Comparison of ENCODE assay signal across 11 cellular contexts in the genomic region with DNA sequence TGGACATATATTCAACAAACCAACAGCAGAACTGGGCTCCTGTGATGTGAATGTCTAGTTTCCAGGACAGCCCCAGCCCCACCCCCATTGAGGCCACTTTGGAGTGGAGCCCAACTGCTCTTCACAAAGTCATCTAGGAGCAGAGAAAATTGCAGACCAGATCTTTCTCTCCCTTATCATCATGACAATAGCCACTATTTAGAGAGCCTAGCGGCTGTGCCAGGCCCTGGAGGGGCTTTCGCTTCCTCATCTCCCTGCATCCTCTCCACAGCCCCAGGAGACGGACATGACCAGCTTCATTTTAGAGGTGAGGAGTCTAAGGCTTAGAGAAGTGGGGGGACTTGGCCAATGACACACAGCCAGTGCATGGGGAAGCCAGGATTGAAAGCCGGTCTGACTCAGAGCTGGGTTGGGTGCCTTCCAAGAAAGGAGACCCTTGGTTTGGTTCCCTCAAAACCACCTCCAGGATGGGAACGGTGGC. TPM values are rescaled to one million over a fixed set of nuclear protein-coding genes. Genes with fewer than 3 reads are reported as not detected.
A peak's percentile ranks its signal among the peaks of the same experiment; 100 is the strongest.
DNase-seq lines count a peak whose midpoint lies in the region; ATAC-seq, FAIRE-seq and TF ChIP-seq lines count a peak whose summit lies in the region.
"Had no signal": no experiment of that assay in that cellular context is flagged by ENCODE, and none has a peak within 500 bp of the region (broad histone marks: within the 10 kb centered on the region; RNA-seq: fewer than 3 reads in every experiment).

No MANE protein-coding gene starts in this region.

- peaks cover 51% of the 10 kb centered on the region for H3K4me1 Mint-ChIP-seq in Caco-2 (ENCODE audit: low read depth, unreplicated experiment)

- no peaks in the 10 kb centered on the region for H3K9me3 ChIP-seq in Caco-2
- H3K9me3 ChIP-seq in H1 (ENCODE audit: insufficient read depth in 2 of 2, low read depth in 1 of 2, low read length in 1 of 2) = no peaks in the 10 kb centered on the region
- no peaks in the 10 kb centered on the region for H3K9me3 ChIP-seq in mucosa of stomach (ENCODE audit: control insufficient read depth, low read length)

- intact Hi-C loops in Caco-2 (cut with micrococcal nuclease; ENCODE audit: unreplicated experiment) = loop anchor here (10.0 kb wide), 1 partner anchor 321 kb away; a partner anchor contains a TSS

- peak overlapping the region; percentile 76 for H3K4me3 Mint-ChIP-seq in Caco-2 (ENCODE audit: unreplicated experiment)
- H3K4me3 Mint-ChIP-seq: CD8-positive, alpha-beta T cell had no signal

- peak overlapping the region in 2 of 4 experiments; percentile 2 to 35; a peak in 3 of 7 replicates for H3K9ac ChIP-seq in H1 (replicated peaks in 1 of 4; ENCODE audit: extremely low read depth in 1 of 4, low read depth in 3 of 4, low read length in 3 of 4)
- H3K9ac ChIP-seq in mucosa of stomach (ENCODE audit: low read length) = peak overlapping the region; percentile 100
- H3K9ac ChIP-seq: KMS-11 had no signal

- ATAC-seq in HG03457 (IDR thresholded peaks at IDR 0.05; ENCODE audit: unreplicated experiment) (no peak), HG02798 (IDR thresholded peaks at IDR 0.05; ENCODE audit: poor library complexity, unreplicated experiment) (no peak)
- ATAC-seq: CD8-positive, alpha-beta T cell had no signal

- TF ChIP-seq CTCF in Caco-2 (IDR thresholded peaks at IDR 0.05; ENCODE audit: insufficient read depth in 1 of 2, low read depth in 1 of 2, low read length in 1 of 2, severe bottlenecking in 1 of 2, unreplicated experiment in 1 of 2) = no peak
- no peak for TF ChIP-seq CTCF in H1 (IDR thresholded peaks at IDR 0.05; ENCODE audit: control extremely low read depth in 1 of 3, insufficient read depth in 1 of 3, low read depth in 1 of 3, low read length in 3 of 3)

- peaks cover 9% of the 10 kb centered on the region for H3K79me1 ChIP-seq in H1 (ENCODE audit: low read depth, low read length)

- CTCF ChIA-PET in Caco-2 (lab: Charles Lee) = interaction anchor here (0.8 to 2.1 kb wide), 4 partner anchors 8 to 199 kb away, joined by 3 to 12 read pairs (median 3); a partner anchor contains a TSS
- CTCF ChIA-PET in H1 (lab: Charles Lee; ENCODE audit: partially characterized antibody) = interaction anchor here (1.0 to 2.2 kb wide), 4 partner anchors 9 to 149 kb away, joined by 3 to 8 read pairs (median 6); a partner anchor contains a TSS

- H4K20me1 ChIP-seq in H1 (replicated peaks in 1 of 2; ENCODE audit: control insufficient read depth in 1 of 2, insufficient read depth in 2 of 2, low read length in 2 of 2) = peaks cover 6 to 7% of the 10 kb centered on the region in 2 experiments

- peak overlapping the region; percentile 18 for H4K5ac ChIP-seq in H1 (ENCODE audit: insufficient read length, low read depth, low read length)

- H3K4me3 ChIP-seq in Caco-2 (ENCODE audit: low read depth, low read length) = peak overlapping the region; percentile 78
- H3K4me3 ChIP-seq in H1 (ENCODE audit: extremely low read depth in 1 of 4, insufficient read depth in 2 of 4, low read depth in 3 of 4, low read length in 4 of 4) = peak overlapping the region; percentile 65 to 87 (median 81)
- H3K4me3 ChIP-seq in mucosa of stomach (ENCODE audit: low read length) = peak overlapping the region; percentile 78

- no peak overlapping the region for H2AFZ ChIP-seq in H1 (ENCODE audit: low read length)

- H3K27ac Mint-ChIP-seq in Caco-2 (ENCODE audit: unreplicated experiment) = peak overlapping the region; percentile 75
- H3K27ac Mint-ChIP-seq: CD8-positive, alpha-beta T cell had no signal

- peaks cover 63% of the 10 kb centered on the region for H3K36me3 Mint-ChIP-seq in Caco-2 (ENCODE audit: insufficient read depth, unreplicated experiment)

- WGBS in H1 (ENCODE audit: extremely low coverage in 1 of 2, insufficient coverage in 1 of 2, insufficient read length in 1 of 2, insufficient replicate concordance in 2 of 2, low coverage in 1 of 2, low lambda C conversion rate in 2 of 2, missing lambda C conversion rate in 1 of 2), 2 experiments = 46% methylated on average over 5 of the region's 5 CpGs; no CpG with 5 or more reads in 1 of the 2 experiments

- peak overlapping the region; percentile 99; the same call in 1 of the 2 replicates for H3K18ac ChIP-seq in H1 (ENCODE audit: extremely low read depth, low read length)

- H3K4me2 ChIP-seq in H1 (ENCODE audit: insufficient read depth in 1 of 2, low read depth in 2 of 2, low read length in 2 of 2) = peak overlapping the region; percentile 83 to 98
- H3K4me2 ChIP-seq: KMS-11 had no signal

- no TSS peak for BruUV-seq in Caco-2 (replicated peaks; lab: Mats Ljungman, UMichigan)

- 0 out of 2 replicates have a peak overlapping the region, but pooled peaks have one; percentile 3 for H2AK5ac ChIP-seq in H1 (ENCODE audit: low read depth, low read length)

- TF ChIP-seq EP300 in H1 (IDR thresholded peaks at IDR 0.05; ENCODE audit: borderline replicate concordance in 1 of 2, low read depth in 2 of 2, low read length in 2 of 2) = no peak

- H3K27me3 Mint-ChIP-seq in Caco-2 (ENCODE audit: insufficient read depth, unreplicated experiment) = no peaks in the 10 kb centered on the region

- H2BK5ac ChIP-seq in H1 (ENCODE audit: low read depth, low read length) = peak overlapping the region; percentile 97

- no peak overlapping the region for H2BK120ac ChIP-seq in H1 (replicated peaks; ENCODE audit: low read depth, low read length)

- H3K27me3 ChIP-seq in Caco-2 (replicated peaks; ENCODE audit: control insufficient read depth, insufficient read depth, low read length) (no peaks in the 10 kb centered on the region), H1 (replicated peaks in 1 of 4; ENCODE audit: control insufficient read depth in 3 of 4, extremely low read depth in 1 of 4, insufficient read depth in 3 of 4, low read length in 3 of 4) (no peaks in the 10 kb centered on the region), mucosa of stomach (ENCODE audit: control insufficient read depth, insufficient read depth, low read length) (peaks cover 3% of the 10 kb centered on the region)

- no peak overlapping the region for H3K4ac ChIP-seq in H1 (replicated peaks; ENCODE audit: insufficient read length, low read depth, low read length)

- peak overlapping the region; percentile 58 for H3K27ac ChIP-seq in H1 (ENCODE audit: low read depth, low read length)
- H3K27ac ChIP-seq: KMS-11 had no signal

- no peak for TF ChIP-seq RAD21 in H1 (IDR thresholded peaks at IDR 0.05 in 1 of 2, conservative IDR thresholded peaks at IDR 0.05 in 1 of 2; ENCODE audit: low read depth in 2 of 2, low read length in 2 of 2)

- H3K36me3 ChIP-seq in Caco-2 (ENCODE audit: control insufficient read depth, insufficient read depth, low read length) (peaks cover 6% of the 10 kb centered on the region), H1 (ENCODE audit: control insufficient read depth in 2 of 4, insufficient read depth in 4 of 4, low read length in 3 of 4) (peaks cover 12 to 27% (median 15%) of the 10 kb centered on the region in 4 experiments), mucosa of stomach (ENCODE audit: control insufficient read depth, insufficient read depth, low read length) (peaks cover 15% of the 10 kb centered on the region)

- H4K91ac ChIP-seq in H1 (replicated peaks; ENCODE audit: insufficient read length, low read length) = no peak overlapping the region

- H4K8ac ChIP-seq in H1 (ENCODE audit: extremely low read depth, insufficient read depth, low read length) = no peak overlapping the region

- no peak for TF ChIP-seq POLR2A in H1 (IDR thresholded peaks at IDR 0.05; ENCODE audit: control extremely low read depth in 1 of 2, low read depth in 2 of 2, low read length in 2 of 2)

- H3K4me1 ChIP-seq in Caco-2 = peaks cover 76% of the 10 kb centered on the region
- peaks cover 5 to 49% (median 41%) of the 10 kb centered on the region in 4 experiments for H3K4me1 ChIP-seq in H1 (replicated peaks in 1 of 4; ENCODE audit: control insufficient read depth in 3 of 4, insufficient read depth in 4 of 4, low read length in 3 of 4)
- H3K4me1 ChIP-seq in mucosa of stomach (ENCODE audit: control insufficient read depth, insufficient read depth, low read length) = peaks cover 67% of the 10 kb centered on the region

- peak overlapping the region; percentile 20 for H3K56ac ChIP-seq in H1 (replicated peaks; ENCODE audit: insufficient read length, low read depth, low read length)

- no peak for FAIRE-seq in H1 (lab: Jason Lieb, UNC)

- no peak overlapping the region for H3K14ac ChIP-seq in H1 (ENCODE audit: insufficient read length)

- POLR2A ChIA-PET in Caco-2 (lab: Charles Lee) (interaction anchor here (3.7 kb wide), 1 partner anchor 17 kb away, joined by 52 read pairs; a partner anchor contains a TSS), H1 (lab: Charles Lee; ENCODE audit: partially characterized antibody) (interaction anchor here (0.9 to 34.9 kb wide), 15 partner anchors 2 to 326 kb away, joined by 3 to 713 read pairs (median 5); a partner anchor contains a TSS)

- H3K79me2 ChIP-seq in H1 (ENCODE audit: control insufficient read depth in 1 of 2, insufficient read depth in 2 of 2, low read length in 2 of 2) = peaks cover 0 to 19% of the 10 kb centered on the region in 2 experiments; a peak in 2 of 4 replicates

- H3K23ac ChIP-seq in H1 (ENCODE audit: insufficient read length) = no peak overlapping the region

- no peaks in the 10 kb centered on the region for H3K9me3 Mint-ChIP-seq in Caco-2 (ENCODE audit: unreplicated experiment)
- H3K9me3 Mint-ChIP-seq: CD8-positive, alpha-beta T cell had no signal

- no peak for DNase-seq in Caco-2
- DNase-seq in NCI-H2227 treated with DMSO at 0.1 percent for 48 hours (lab: John Stamatoyannopoulos, UW) = peak; percentile 85
- no peak for DNase-seq in H1 (ENCODE audit: low read depth in 1 of 2, low spot score in 2 of 2)
- no peak for DNase-seq in NCI-H526 treated with DMSO at 0.1 percent for 48 hours (lab: John Stamatoyannopoulos, UW)
- DNase-seq in midbrain (lab: John Stamatoyannopoulos, UW) = no peak
- DNase-seq: CD8-positive, alpha-beta T cell; stimulated activated CD4-positive, alpha-beta T cell treated with anti-CD3 and anti-CD28 coated beads, Interleukin-15, amount 100 ng/mL, for 24 hours had no signal

- H2BK12ac ChIP-seq in H1 (ENCODE audit: low read depth, low read length) = peak overlapping the region; percentile 100; the same call in 1 of the 2 replicates

- H2BK20ac ChIP-seq in H1 (ENCODE audit: low read length) = no peak overlapping the region

- H3K23me2 ChIP-seq in H1 (ENCODE audit: low read depth, low read length) = peaks cover 16% of the 10 kb centered on the region

- no peak overlapping the region for H2BK15ac ChIP-seq in H1 (ENCODE audit: low read length)

RNA-seq across cellular contexts. Expression of a gene that starts 1.4 kb away (rescaled TPM):
- total RNA-seq in Caco-2 (2022) = 237 and 271 TPM in 2 replicates
- 86.1 and 87.7 TPM in 2 replicates for total RNA-seq in H1 (2021; fragmentation: NEBNext Ultra II Directional; extraction: Animal tissue kit (Norgen Biotek cat#: 25700))
- 273 and 321 TPM in 2 replicates for polyA plus RNA-seq in H1 (2011; rRNA removed)
- 136 TPM for polyA plus RNA-seq in H1 (2011; cell fraction: cytosol; rRNA removed)
- polyA plus RNA-seq in H1 (2011; cell fraction: nucleus; rRNA removed) = 162 TPM
- polyA plus RNA-seq in H1 (2012, experiment 1 of 2) = 71.0 to 119 TPM (median 109 TPM) in 4 replicates
- 123 TPM for polyA plus RNA-seq in H1 (2012, experiment 2 of 2)
- polyA plus RNA-seq in H1 (2013, experiment 1 of 2) = 180 TPM
- 205 TPM for polyA plus RNA-seq in H1 (2013, experiment 2 of 2)
- 56.1 and 63.2 TPM in 2 replicates for polyA minus RNA-seq in H1 (2011; rRNA and poly(A)+ RNA removed)
- polyA minus RNA-seq in H1 (2011; cell fraction: cytosol; rRNA and poly(A)+ RNA removed) = 86.6 TPM
- polyA minus RNA-seq in H1 (2011; cell fraction: nucleus; rRNA and poly(A)+ RNA removed) = 37.2 TPM
- total RNA-seq: CD8-positive, alpha-beta T cell had no signal

RNA-seq across cellular contexts. Expression of a gene that starts 15.7 kb away (rescaled TPM):
- total RNA-seq in Caco-2 (2022) = 1.4 and 1.6 TPM in 2 replicates
- total RNA-seq in H1 (2021; fragmentation: NEBNext Ultra II Directional; extraction: Animal tissue kit (Norgen Biotek cat#: 25700)) = 1.3 TPM in 2 replicates
- 1.9 and 3.1 TPM in 2 replicates for polyA plus RNA-seq in H1 (2011; rRNA removed)
- polyA plus RNA-seq in H1 (2011; cell fraction: cytosol; rRNA removed) = 2.3 TPM
- polyA plus RNA-seq in H1 (2011; cell fraction: nucleus; rRNA removed) = 3.5 TPM
- polyA plus RNA-seq in H1 (2012, experiment 1 of 2) = 0.76 to 1.4 TPM (median 1.1 TPM) in 4 replicates
- 0.33 TPM for polyA plus RNA-seq in H1 (2012, experiment 2 of 2)
- polyA plus RNA-seq in H1 (2013, experiment 1 of 2) = 0.87 TPM
- 0.68 TPM for polyA plus RNA-seq in H1 (2013, experiment 2 of 2)
- 0.41 TPM in 1 of 2 replicates, not detected in the other for polyA minus RNA-seq in H1 (2011; rRNA and poly(A)+ RNA removed)
- not detected for polyA minus RNA-seq in H1 (2011; cell fraction: cytosol; rRNA and poly(A)+ RNA removed)
- 1.7 TPM for polyA minus RNA-seq in H1 (2011; cell fraction: nucleus; rRNA and poly(A)+ RNA removed)

RNA-seq across cellular contexts. Expression of a gene that starts 16.7 kb away (rescaled TPM):
- 46.2 and 50.2 TPM in 2 replicates for total RNA-seq in Caco-2 (2022)
- 61.6 and 68.7 TPM in 2 replicates for total RNA-seq in H1 (2021; fragmentation: NEBNext Ultra II Directional; extraction: Animal tissue kit (Norgen Biotek cat#: 25700))
- polyA plus RNA-seq in H1 (2011; rRNA removed) = 52.6 and 60.8 TPM in 2 replicates
- 73.1 TPM for polyA plus RNA-seq in H1 (2011; cell fraction: cytosol; rRNA removed)
- polyA plus RNA-seq in H1 (2011; cell fraction: nucleus; rRNA removed) = 90.5 TPM
- polyA plus RNA-seq in H1 (2012, experiment 1 of 2) = 51.6 to 65.4 TPM (median 59.2 TPM) in 4 replicates
- 51.0 TPM for polyA plus RNA-seq in H1 (2012, experiment 2 of 2)
- 35.2 TPM for polyA plus RNA-seq in H1 (2013, experiment 1 of 2)
- polyA plus RNA-seq in H1 (2013, experiment 2 of 2) = 33.5 TPM
- polyA minus RNA-seq in H1 (2011; rRNA and poly(A)+ RNA removed) = 43.6 and 47.9 TPM in 2 replicates
- polyA minus RNA-seq in H1 (2011; cell fraction: cytosol; rRNA and poly(A)+ RNA removed) = 29.1 TPM
- polyA minus RNA-seq in H1 (2011; cell fraction: nucleus; rRNA and poly(A)+ RNA removed) = 25.3 TPM

RNA-seq across cellular contexts. Expression of a gene that starts 25.9 kb away (rescaled TPM):
- total RNA-seq in Caco-2 (2022) = 30.5 and 34.1 TPM in 2 replicates
- 49.6 and 51.5 TPM in 2 replicates for total RNA-seq in H1 (2021; fragmentation: NEBNext Ultra II Directional; extraction: Animal tissue kit (Norgen Biotek cat#: 25700))
- 77.1 and 97.1 TPM in 2 replicates for polyA plus RNA-seq in H1 (2011; rRNA removed)
- polyA plus RNA-seq in H1 (2011; cell fraction: cytosol; rRNA removed) = 46.5 TPM
- polyA plus RNA-seq in H1 (2011; cell fraction: nucleus; rRNA removed) = 79.7 TPM
- polyA plus RNA-seq in H1 (2012, experiment 1 of 2) = 30.1 to 58.0 TPM (median 53.0 TPM) in 4 replicates
- 61.9 TPM for polyA plus RNA-seq in H1 (2012, experiment 2 of 2)
- 45.0 TPM for polyA plus RNA-seq in H1 (2013, experiment 1 of 2)
- 46.8 TPM for polyA plus RNA-seq in H1 (2013, experiment 2 of 2)
- 24.8 and 31.0 TPM in 2 replicates for polyA minus RNA-seq in H1 (2011; rRNA and poly(A)+ RNA removed)
- polyA minus RNA-seq in H1 (2011; cell fraction: cytosol; rRNA and poly(A)+ RNA removed) = 36.6 TPM
- polyA minus RNA-seq in H1 (2011; cell fraction: nucleus; rRNA and poly(A)+ RNA removed) = 32.5 TPM

RNA-seq across cellular contexts. Expression of a gene that starts 39.5 kb away (rescaled TPM):
- 61.3 and 61.4 TPM in 2 replicates for total RNA-seq in Caco-2 (2022)
- total RNA-seq in H1 (2021; fragmentation: NEBNext Ultra II Directional; extraction: Animal tissue kit (Norgen Biotek cat#: 25700)) = 83.3 and 84.1 TPM in 2 replicates
- polyA plus RNA-seq in H1 (2011; rRNA removed) = 483 and 512 TPM in 2 replicates
- polyA plus RNA-seq in H1 (2011; cell fraction: cytosol; rRNA removed) = 255 TPM
- polyA plus RNA-seq in H1 (2011; cell fraction: nucleus; rRNA removed) = 252 TPM
- polyA plus RNA-seq in H1 (2012, experiment 1 of 2) = 102 to 148 TPM (median 131 TPM) in 4 replicates
- polyA plus RNA-seq in H1 (2012, experiment 2 of 2) = 241 TPM
- polyA plus RNA-seq in H1 (2013, experiment 1 of 2) = 194 TPM
- 225 TPM for polyA plus RNA-seq in H1 (2013, experiment 2 of 2)
- 162 and 226 TPM in 2 replicates for polyA minus RNA-seq in H1 (2011; rRNA and poly(A)+ RNA removed)
- polyA minus RNA-seq in H1 (2011; cell fraction: cytosol; rRNA and poly(A)+ RNA removed) = 64.1 TPM
- 59.3 TPM for polyA minus RNA-seq in H1 (2011; cell fraction: nucleus; rRNA and poly(A)+ RNA removed)
